Comparison of ENCODE assay signal across 1 cellular context in genomic region chr21:44847261-44848056, GRCh38.
TF ChIP-seq lines count a peak whose summit lies in the region.

No MANE protein-coding gene starts in this region.

TF ChIP-seq in HepG2, 621 proteins besides CTCF, POLR2A, EP300 and RAD21 (continued from another document and continues in another):
- TF ChIP-seq ZNF607 (CRISPR knock-in tag; IDR thresholded peaks at IDR 0.05; ENCODE audit: borderline replicate concordance) (0 out of 2 replicates have a peak, but pooled peaks have one; percentile 37), ZNF800 (CRISPR knock-in tag; IDR thresholded peaks at IDR 0.05) (peak; percentile 76), ZNF292 (CRISPR knock-in tag; IDR thresholded peaks at IDR 0.05; ENCODE audit: borderline replicate concordance, low read depth) (no peak), SP5 (CRISPR knock-in tag; IDR thresholded peaks at IDR 0.05; ENCODE audit: borderline replicate concordance, low read depth) (no peak), ZNF75D (CRISPR knock-in tag; IDR thresholded peaks at IDR 0.05; ENCODE audit: borderline replicate concordance) (no peak), PPARG (CRISPR knock-in tag; conservative IDR thresholded peaks at IDR 0.05) (no peak), PRMT3 (CRISPR knock-in tag; IDR thresholded peaks at IDR 0.05; ENCODE audit: borderline replicate concordance, low read depth) (no peak), ZNF335 (CRISPR knock-in tag; IDR thresholded peaks at IDR 0.05) (no peak), MYC (CRISPR knock-in tag; IDR thresholded peaks at IDR 0.05; ENCODE audit: borderline replicate concordance) (no peak), PRDM15 (CRISPR knock-in tag; IDR thresholded peaks at IDR 0.05) (no peak), SNAI1 (CRISPR knock-in tag; IDR thresholded peaks at IDR 0.05; ENCODE audit: borderline replicate concordance) (no peak), IRF1 (CRISPR knock-in tag; IDR thresholded peaks at IDR 0.05; ENCODE audit: low read depth) (no peak), SETDB1 (CRISPR knock-in tag; IDR thresholded peaks at IDR 0.05; ENCODE audit: borderline replicate concordance) (no peak), ZNF598 (CRISPR knock-in tag; IDR thresholded peaks at IDR 0.05; ENCODE audit: borderline replicate concordance) (no peak), MXD4 (CRISPR knock-in tag; IDR thresholded peaks at IDR 0.05) (no peak), ZBTB7B (CRISPR knock-in tag; IDR thresholded peaks at IDR 0.05) (0 out of 2 replicates have a peak, but pooled peaks have one; percentile 8), ELF3 (CRISPR knock-in tag; IDR thresholded peaks at IDR 0.05) (no peak), SNAPC2 (CRISPR knock-in tag; IDR thresholded peaks at IDR 0.05) (no peak), ZEB1 (IDR thresholded peaks at IDR 0.05; ENCODE audit: insufficient replicate concordance, low read depth) (no peak), MAF1 (CRISPR knock-in tag; IDR thresholded peaks at IDR 0.05; ENCODE audit: borderline replicate concordance) (no peak), ZSCAN5A (CRISPR knock-in tag; IDR thresholded peaks at IDR 0.05; ENCODE audit: borderline replicate concordance) (no peak), NFKB2 (CRISPR knock-in tag; IDR thresholded peaks at IDR 0.05; ENCODE audit: borderline replicate concordance) (no peak), ZSCAN25 (CRISPR knock-in tag; IDR thresholded peaks at IDR 0.05) (no peak), ZNF674 (CRISPR knock-in tag; IDR thresholded peaks at IDR 0.05; ENCODE audit: low read depth) (no peak), YY1 (IDR thresholded peaks at IDR 0.05; ENCODE audit: insufficient read depth, insufficient replicate concordance, low read depth, low read length) (no peak), HDAC6 (IDR thresholded peaks at IDR 0.05; ENCODE audit: low read depth, low read length) (no peak), KAT8 (CRISPR knock-in tag; IDR thresholded peaks at IDR 0.05) (no peak), ATF3 (CRISPR knock-in tag; IDR thresholded peaks at IDR 0.05) (no peak), DBP (CRISPR knock-in tag; IDR thresholded peaks at IDR 0.05; ENCODE audit: not compliant biosample characterization) (no peak), HOXA9 (CRISPR knock-in tag; IDR thresholded peaks at IDR 0.05; ENCODE audit: borderline replicate concordance) (no peak), CCDC6 (CRISPR knock-in tag; IDR thresholded peaks at IDR 0.05) (no peak), SNRNP70 (IDR thresholded peaks at IDR 0.05; ENCODE audit: low read depth, low read length) (no peak), RXRB (CRISPR knock-in tag; IDR thresholded peaks at IDR 0.05; ENCODE audit: borderline replicate concordance) (no peak), NCOA1 (CRISPR knock-in tag; IDR thresholded peaks at IDR 0.05) (no peak), HOXA7 (CRISPR knock-in tag; IDR thresholded peaks at IDR 0.05) (no peak), ZNF670 (CRISPR knock-in tag; IDR thresholded peaks at IDR 0.05; ENCODE audit: borderline replicate concordance) (peak; percentile 62; the same call in 1 of the 2 replicates), ZC3H13 (CRISPR knock-in tag; IDR thresholded peaks at IDR 0.05) (peak; percentile 79; the same call in 1 of the 2 replicates), MATR3 (CRISPR knock-in tag; IDR thresholded peaks at IDR 0.05) (no peak), HOXD1 (CRISPR knock-in tag; IDR thresholded peaks at IDR 0.05) (no peak), ZNF331 (CRISPR knock-in tag; IDR thresholded peaks at IDR 0.05) (no peak), ADNP (CRISPR knock-in tag; IDR thresholded peaks at IDR 0.05) (no peak), ZNF207 (IDR thresholded peaks at IDR 0.05; ENCODE audit: borderline replicate concordance) (no peak), ZNF496 (CRISPR knock-in tag; IDR thresholded peaks at IDR 0.05; ENCODE audit: insufficient replicate concordance) (no peak), PHF8 (CRISPR knock-in tag; IDR thresholded peaks at IDR 0.05) (no peak), JARID2 (CRISPR knock-in tag; IDR thresholded peaks at IDR 0.05; ENCODE audit: insufficient replicate concordance) (no peak), CHCHD3 (CRISPR knock-in tag; IDR thresholded peaks at IDR 0.05) (no peak), ZNF781 (CRISPR knock-in tag; IDR thresholded peaks at IDR 0.05; ENCODE audit: borderline replicate concordance, not compliant biosample characterization) (no peak), HMGXB4 (CRISPR knock-in tag; IDR thresholded peaks at IDR 0.05; ENCODE audit: borderline replicate concordance in 1 of 2, low read depth in 1 of 2) (no peak), CBFB (CRISPR knock-in tag; IDR thresholded peaks at IDR 0.05) (no peak), MTA1 (CRISPR knock-in tag; IDR thresholded peaks at IDR 0.05; ENCODE audit: borderline replicate concordance) (no peak), ZNF720 (CRISPR knock-in tag; IDR thresholded peaks at IDR 0.05) (no peak), HMG20B (CRISPR knock-in tag; conservative IDR thresholded peaks at IDR 0.05) (no peak), MED8 (CRISPR knock-in tag; IDR thresholded peaks at IDR 0.05; ENCODE audit: insufficient replicate concordance) (no peak), CBX5 (CRISPR knock-in tag; IDR thresholded peaks at IDR 0.05; ENCODE audit: borderline replicate concordance) (no peak), RARG (CRISPR knock-in tag; IDR thresholded peaks at IDR 0.05; ENCODE audit: low read depth) (no peak), RFX1 (IDR thresholded peaks at IDR 0.05) (no peak), MYNN (CRISPR knock-in tag; IDR thresholded peaks at IDR 0.05; ENCODE audit: low read depth) (no peak), NFYB (CRISPR knock-in tag; IDR thresholded peaks at IDR 0.05) (no peak), NCOR1 (IDR thresholded peaks at IDR 0.05; ENCODE audit: borderline replicate concordance, low read length) (no peak), RELA (CRISPR knock-in tag; IDR thresholded peaks at IDR 0.05) (no peak), TERF1 (CRISPR knock-in tag; IDR thresholded peaks at IDR 0.05) (no peak), SOX13 (IDR thresholded peaks at IDR 0.05) (no peak), SOX13 (CRISPR knock-in tag; conservative IDR thresholded peaks at IDR 0.05 in 1 of 2, IDR thresholded peaks at IDR 0.05 in 1 of 2) (no peak), ZNF547 (CRISPR knock-in tag; IDR thresholded peaks at IDR 0.05) (no peak), MIER3 (CRISPR knock-in tag; IDR thresholded peaks at IDR 0.05; ENCODE audit: borderline replicate concordance) (no peak), ZMYM2 (CRISPR knock-in tag; IDR thresholded peaks at IDR 0.05) (no peak), TRIM22 (IDR thresholded peaks at IDR 0.05) (no peak), RNF2 (conservative IDR thresholded peaks at IDR 0.05; ENCODE audit: low read depth) (no peak), KDM3A (CRISPR knock-in tag; IDR thresholded peaks at IDR 0.05; ENCODE audit: low read depth) (no peak), ZNF777 (CRISPR knock-in tag; IDR thresholded peaks at IDR 0.05) (0 out of 2 replicates have a peak, but pooled peaks have one; percentile 22), HMG20A (CRISPR knock-in tag; IDR thresholded peaks at IDR 0.05; ENCODE audit: borderline replicate concordance) (no peak), GZF1 (CRISPR knock-in tag; IDR thresholded peaks at IDR 0.05) (no peak)
